In genomic region chr9:112624711-112625707, GRCh38 we compare ENCODE assay signal across 16 cellular contexts.
DNase-seq lines count a peak whose midpoint lies in the region; ATAC-seq, FAIRE-seq and TF ChIP-seq lines count a peak whose summit lies in the region.
"Had no signal": no experiment of that assay in that cellular context is flagged by ENCODE, and none has a peak within 500 bp of the region (broad histone marks: within the 10 kb centered on the region; RNA-seq: fewer than 3 reads in every experiment).

No MANE protein-coding gene starts in this region.

- no peaks in the 10 kb centered on the region for H3K9me3 ChIP-seq in BLaER1
- H3K9me3 ChIP-seq in kidney (ENCODE audit: control insufficient read depth in 1 of 2, low read length in 2 of 2), result no peaks in the 10 kb centered on the region
- H3K9me3 ChIP-seq: Caco-2 had no signal

- no peak overlapping the region for H3K4me3 ChIP-seq in BLaER1
- H3K4me3 ChIP-seq in GM23338, result no peak overlapping the region
- H3K4me3 ChIP-seq in fibroblast of mammary gland (ENCODE audit: control insufficient read depth, low read depth, low read length), result no peak overlapping the region
- no peak overlapping the region for H3K4me3 ChIP-seq in kidney (ENCODE audit: low read length in 2 of 2)

- H3K27me3 ChIP-seq in BLaER1, result no peaks in the 10 kb centered on the region
- H3K27me3 ChIP-seq in GM23338 (ENCODE audit: insufficient read depth), result no peaks in the 10 kb centered on the region

- FAIRE-seq in kidney (lab: Jason Lieb, UNC), result no peak
- FAIRE-seq: GM12891 had no signal

- peaks cover 19% of the 10 kb centered on the region for H3K36me3 ChIP-seq in BLaER1
- H3K36me3 ChIP-seq in GM23338 (ENCODE audit: insufficient read depth), result no peaks in the 10 kb centered on the region
- H3K36me3 ChIP-seq in kidney (ENCODE audit: control insufficient read depth in 1 of 2, insufficient read depth in 2 of 2, low read length in 2 of 2), result peaks cover 0 to 2% of the 10 kb centered on the region in 2 donors

- ATAC-seq in GM23338 (peak; percentile 83), WTC11 (peak; percentile 70), HG03521 (IDR thresholded peaks at IDR 0.05; ENCODE audit: unreplicated experiment) (no peak), Right ventricle myocardium inferior (no peak)

- no peak overlapping the region for H3K4me3 Mint-ChIP-seq in GM23338
- H3K4me3 Mint-ChIP-seq in WTC11, result no peak overlapping the region

- no peaks in the 10 kb centered on the region for H3K9me2 ChIP-seq in GM23338 (ENCODE audit: insufficient read depth)

- H3K79me2 ChIP-seq in GM23338 (replicated peaks; ENCODE audit: insufficient read depth), result peaks cover 11% of the 10 kb centered on the region

- H4K20me1 ChIP-seq in BLaER1, result peaks cover 4% of the 10 kb centered on the region
- H4K20me1 ChIP-seq in GM23338 (replicated peaks; ENCODE audit: insufficient read depth), result no peaks in the 10 kb centered on the region; the same call in 1 of the 2 replicates

- H3K27ac ChIP-seq in BLaER1 (no peak overlapping the region), GM23338 (ENCODE audit: low read depth) (no peak overlapping the region), kidney (ENCODE audit: low read depth in 2 of 2, low read length in 2 of 2) (no peak overlapping the region)

- H3K27ac Mint-ChIP-seq in GM23338, result peak overlapping the region; percentile 30; the same call in 1 of the 2 replicates
- H3K27ac Mint-ChIP-seq in WTC11, result peak overlapping the region; percentile 57

- intact Hi-C loops in kidney (cut with DNase I) (no loop called here), Right ventricle myocardium inferior (cut with DNase I) (no loop called here)

- H3K4me1 Mint-ChIP-seq in GM23338 (peaks cover 17% of the 10 kb centered on the region), WTC11 (peaks cover 25% of the 10 kb centered on the region)

- CTCF ChIA-PET in WTC11 (lab: Charles Lee), result no interaction called here

- no peaks in the 10 kb centered on the region for H3F3A ChIP-seq in GM23338 (replicated peaks; ENCODE audit: low read depth)

- TF ChIP-seq CTCF in GM23338 (conservative IDR thresholded peaks at IDR 0.05; ENCODE audit: low read depth in 2 of 2) (no peak), WTC11 (IDR thresholded peaks at IDR 0.05) (no peak), fibroblast of mammary gland (conservative IDR thresholded peaks at IDR 0.05; ENCODE audit: control insufficient read depth, insufficient read depth, low read depth, low read length) (no peak), kidney (IDR thresholded peaks at IDR 0.05; ENCODE audit: borderline replicate concordance, extremely low read depth, insufficient read depth) (no peak)

- H3K9ac ChIP-seq in BLaER1 (no peak overlapping the region), kidney (ENCODE audit: low read length in 2 of 2) (no peak overlapping the region)

- H3K4me1 ChIP-seq in BLaER1, result peaks cover 12% of the 10 kb centered on the region
- H3K4me1 ChIP-seq in GM23338 (ENCODE audit: insufficient read depth), result 0 out of 2 replicates have a peak, but pooled peaks cover 7% of the 10 kb centered on the region
- no peaks in the 10 kb centered on the region for H3K4me1 ChIP-seq in kidney (ENCODE audit: control insufficient read depth in 1 of 2, insufficient read depth in 1 of 2, low read depth in 1 of 2, low read length in 2 of 2)

- no peak overlapping the region for H2AFZ ChIP-seq in GM23338

- H3K36me3 Mint-ChIP-seq in GM23338 (ENCODE audit: low read depth) (no peaks in the 10 kb centered on the region), WTC11 (no peaks in the 10 kb centered on the region)

- peaks cover 1% of the 10 kb centered on the region for H3K27me3 Mint-ChIP-seq in GM23338 (ENCODE audit: insufficient read depth, low read depth, poor library complexity)
- H3K27me3 Mint-ChIP-seq in WTC11 (ENCODE audit: low read depth), result no peaks in the 10 kb centered on the region

- peak; percentile 34 for DNase-seq in GM23338 (ENCODE audit: low spot score)
- DNase-seq in WTC11 (ENCODE audit: low spot score), result no peak
- peak; percentile 10 for DNase-seq in fibroblast of mammary gland (ENCODE audit: low read depth)
- no peak for DNase-seq in kidney
- DNase-seq in Right ventricle myocardium inferior (ENCODE audit: missing footprints), result no peak
- DNase-seq: Caco-2, DMS53, GOT3, NCI-H1048, NCI-H146, NCI-H2081 treated with DMSO at 0.1 percent for 48 hours, NCI-H82, SIG-M5 had no signal

- H3K9me3 Mint-ChIP-seq in GM23338 (no peaks in the 10 kb centered on the region), WTC11 (no peaks in the 10 kb centered on the region)

- H3K4me2 ChIP-seq in BLaER1 (peak overlapping the region; percentile 25; the same call in 1 of the 2 replicates), GM23338 (no peak overlapping the region)

- POLR2A ChIA-PET in WTC11 (lab: Charles Lee), result no interaction called here

TF ChIP-seq in GM23338, 12 proteins besides CTCF, POLR2A, EP300 and RAD21 (continues in another document):
- no peak for TF ChIP-seq ZNF331 (CRISPR knock-in tag; IDR thresholded peaks at IDR 0.05; ENCODE audit: low read depth)
- no peak for TF ChIP-seq EZH2phosphoT487 (IDR thresholded peaks at IDR 0.05; ENCODE audit: unreplicated experiment)
- no peak for TF ChIP-seq EZH2 (IDR thresholded peaks at IDR 0.05; ENCODE audit: low read depth, unreplicated experiment)
- TF ChIP-seq JUNB (IDR thresholded peaks at IDR 0.05; ENCODE audit: unreplicated experiment), result no peak
- TF ChIP-seq ETS1 (IDR thresholded peaks at IDR 0.05), result no peak
- TF ChIP-seq NANOG (IDR thresholded peaks at IDR 0.05; ENCODE audit: borderline replicate concordance), result no peak

TF ChIP-seq in WTC11, 78 proteins besides CTCF, POLR2A, EP300 and RAD21:
- TF ChIP-seq FOXP1 (CRISPR knock-in tag; IDR thresholded peaks at IDR 0.05; ENCODE audit: borderline replicate concordance), result no peak
- TF ChIP-seq GTF2I (CRISPR knock-in tag; conservative IDR thresholded peaks at IDR 0.05), result peak; percentile 30; the same call in 1 of the 2 replicates
- peak; percentile 78 for TF ChIP-seq ZNF121 (CRISPR knock-in tag; IDR thresholded peaks at IDR 0.05)
TF ChIP-seq in WTC11: peak in this region for 2.

Comparison
In these comparisons a context has a peak if more than half of its experiments do, and no peak if none do; other contexts are left out.
1. ATAC-seq: peak in GM23338 (single experiment) and WTC11 (single experiment); none in HG03521 (single experiment) and Right ventricle myocardium inferior (single experiment).
2. DNase-seq: peak in GM23338 (single experiment) and fibroblast of mammary gland (single experiment); none in WTC11 (single experiment), kidney (single experiment) and Right ventricle myocardium inferior (single experiment).